In the genomic region with DNA sequence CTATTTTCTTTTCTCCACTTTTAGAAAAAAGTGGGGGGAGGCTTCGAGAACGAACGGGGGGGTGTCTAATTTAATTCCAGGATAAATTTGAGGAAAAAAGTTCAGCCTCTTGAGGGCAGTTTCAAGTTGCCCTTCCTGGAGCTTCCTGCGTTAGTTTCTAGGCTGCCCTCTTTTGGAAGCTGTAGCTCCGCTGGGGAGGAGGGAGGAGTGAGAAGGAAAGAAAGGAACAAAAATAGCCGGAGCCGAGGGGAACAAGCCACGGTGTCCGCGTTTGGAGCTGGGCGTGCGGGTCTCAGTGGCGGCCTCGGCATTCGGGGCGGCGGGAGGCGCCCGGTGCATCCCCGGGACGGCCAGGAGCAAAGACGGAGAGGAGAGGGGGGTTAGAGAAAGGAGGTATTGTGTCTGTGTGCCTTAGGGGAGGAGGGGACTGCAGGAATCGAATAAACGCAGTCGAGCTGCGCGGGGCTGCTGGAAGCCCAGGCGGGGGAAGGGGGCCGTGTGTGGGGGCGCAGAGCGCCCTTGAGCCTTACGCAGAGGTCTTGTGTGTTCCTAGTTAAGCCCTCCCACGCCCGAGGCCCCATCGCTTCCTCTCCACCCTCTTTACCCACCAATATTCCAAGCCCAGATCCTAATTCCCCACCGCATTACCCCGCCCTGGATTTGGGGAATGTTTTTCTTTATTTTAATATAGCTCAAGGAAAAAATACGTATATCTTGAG, we compare ENCODE assay signal across 1 cellular context.
TF ChIP-seq lines count a peak whose summit lies in the region.

No MANE protein-coding gene starts in this region.

TF ChIP-seq in K562, 482 proteins besides CTCF, POLR2A, EP300 and RAD21 (continued from another document):
- TF ChIP-seq, protein P1, sequence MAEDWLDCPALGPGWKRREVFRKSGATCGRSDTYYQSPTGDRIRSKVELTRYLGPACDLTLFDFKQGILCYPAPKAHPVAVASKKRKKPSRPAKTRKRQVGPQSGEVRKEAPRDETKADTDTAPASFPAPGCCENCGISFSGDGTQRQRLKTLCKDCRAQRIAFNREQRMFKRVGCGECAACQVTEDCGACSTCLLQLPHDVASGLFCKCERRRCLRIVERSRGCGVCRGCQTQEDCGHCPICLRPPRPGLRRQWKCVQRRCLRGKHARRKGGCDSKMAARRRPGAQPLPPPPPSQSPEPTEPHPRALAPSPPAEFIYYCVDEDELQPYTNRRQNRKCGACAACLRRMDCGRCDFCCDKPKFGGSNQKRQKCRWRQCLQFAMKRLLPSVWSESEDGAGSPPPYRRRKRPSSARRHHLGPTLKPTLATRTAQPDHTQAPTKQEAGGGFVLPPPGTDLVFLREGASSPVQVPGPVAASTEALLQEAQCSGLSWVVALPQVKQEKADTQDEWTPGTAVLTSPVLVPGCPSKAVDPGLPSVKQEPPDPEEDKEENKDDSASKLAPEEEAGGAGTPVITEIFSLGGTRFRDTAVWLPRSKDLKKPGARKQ (CRISPR knock-in tag; IDR thresholded peaks at IDR 0.05), result no peak
- TF ChIP-seq, protein P2, sequence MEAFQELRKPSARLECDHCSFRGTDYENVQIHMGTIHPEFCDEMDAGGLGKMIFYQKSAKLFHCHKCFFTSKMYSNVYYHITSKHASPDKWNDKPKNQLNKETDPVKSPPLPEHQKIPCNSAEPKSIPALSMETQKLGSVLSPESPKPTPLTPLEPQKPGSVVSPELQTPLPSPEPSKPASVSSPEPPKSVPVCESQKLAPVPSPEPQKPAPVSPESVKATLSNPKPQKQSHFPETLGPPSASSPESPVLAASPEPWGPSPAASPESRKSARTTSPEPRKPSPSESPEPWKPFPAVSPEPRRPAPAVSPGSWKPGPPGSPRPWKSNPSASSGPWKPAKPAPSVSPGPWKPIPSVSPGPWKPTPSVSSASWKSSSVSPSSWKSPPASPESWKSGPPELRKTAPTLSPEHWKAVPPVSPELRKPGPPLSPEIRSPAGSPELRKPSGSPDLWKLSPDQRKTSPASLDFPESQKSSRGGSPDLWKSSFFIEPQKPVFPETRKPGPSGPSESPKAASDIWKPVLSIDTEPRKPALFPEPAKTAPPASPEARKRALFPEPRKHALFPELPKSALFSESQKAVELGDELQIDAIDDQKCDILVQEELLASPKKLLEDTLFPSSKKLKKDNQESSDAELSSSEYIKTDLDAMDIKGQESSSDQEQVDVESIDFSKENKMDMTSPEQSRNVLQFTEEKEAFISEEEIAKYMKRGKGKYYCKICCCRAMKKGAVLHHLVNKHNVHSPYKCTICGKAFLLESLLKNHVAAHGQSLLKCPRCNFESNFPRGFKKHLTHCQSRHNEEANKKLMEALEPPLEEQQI (IDR thresholded peaks at IDR 0.05), result no peak
- TF ChIP-seq RFX7 (CRISPR knock-in tag; IDR thresholded peaks at IDR 0.05), result no peak
- TF ChIP-seq, protein P3, sequence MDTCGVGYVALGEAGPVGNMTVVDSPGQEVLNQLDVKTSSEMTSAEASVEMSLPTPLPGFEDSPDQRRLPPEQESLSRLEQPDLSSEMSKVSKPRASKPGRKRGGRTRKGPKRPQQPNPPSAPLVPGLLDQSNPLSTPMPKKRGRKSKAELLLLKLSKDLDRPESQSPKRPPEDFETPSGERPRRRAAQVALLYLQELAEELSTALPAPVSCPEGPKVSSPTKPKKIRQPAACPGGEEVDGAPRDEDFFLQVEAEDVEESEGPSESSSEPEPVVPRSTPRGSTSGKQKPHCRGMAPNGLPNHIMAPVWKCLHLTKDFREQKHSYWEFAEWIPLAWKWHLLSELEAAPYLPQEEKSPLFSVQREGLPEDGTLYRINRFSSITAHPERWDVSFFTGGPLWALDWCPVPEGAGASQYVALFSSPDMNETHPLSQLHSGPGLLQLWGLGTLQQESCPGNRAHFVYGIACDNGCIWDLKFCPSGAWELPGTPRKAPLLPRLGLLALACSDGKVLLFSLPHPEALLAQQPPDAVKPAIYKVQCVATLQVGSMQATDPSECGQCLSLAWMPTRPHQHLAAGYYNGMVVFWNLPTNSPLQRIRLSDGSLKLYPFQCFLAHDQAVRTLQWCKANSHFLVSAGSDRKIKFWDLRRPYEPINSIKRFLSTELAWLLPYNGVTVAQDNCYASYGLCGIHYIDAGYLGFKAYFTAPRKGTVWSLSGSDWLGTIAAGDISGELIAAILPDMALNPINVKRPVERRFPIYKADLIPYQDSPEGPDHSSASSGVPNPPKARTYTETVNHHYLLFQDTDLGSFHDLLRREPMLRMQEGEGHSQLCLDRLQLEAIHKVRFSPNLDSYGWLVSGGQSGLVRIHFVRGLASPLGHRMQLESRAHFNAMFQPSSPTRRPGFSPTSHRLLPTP (IDR thresholded peaks at IDR 0.05; ENCODE audit: borderline replicate concordance, extremely low read depth, insufficient read length), result no peak
